14 cellular contexts compared by ENCODE assay signal in genomic region chr13:23956106-23956505, GRCh38. TPM values are rescaled to one million over a fixed set of nuclear protein-coding genes. Genes with fewer than 3 reads are reported as not detected.
A peak's percentile ranks its signal among the peaks of the same experiment; 100 is the strongest.
DNase-seq lines count a peak whose midpoint lies in the region; ATAC-seq and TF ChIP-seq lines count a peak whose summit lies in the region.
"Had no signal": no experiment of that assay in that cellular context is flagged by ENCODE, and none has a peak within 500 bp of the region (broad histone marks: within the 10 kb centered on the region; RNA-seq: fewer than 3 reads in every experiment).

No MANE protein-coding gene starts in this region.

- TF ChIP-seq CTCF in astrocyte of the spinal cord (IDR thresholded peaks at IDR 0.05; ENCODE audit: low read depth, low read length) (no peak), endodermal cell (conservative IDR thresholded peaks at IDR 0.05) (no peak)

- 60 to 77% methylated on average over 2 to 4 of the region's 4 CpGs for WGBS in endodermal cell (ENCODE audit: insufficient coverage in 1 of 2, insufficient read length in 1 of 2), 2 experiments

- H3K4me3 Mint-ChIP-seq in natural killer cell treated with Interleukin-12 subunit alpha and Interleukin-12 subunit beta and Interleukin-15 and Interleukin-18, amount 100 ng/mL, for 72 hours: peak overlapping the region; percentile 21
- H3K4me3 Mint-ChIP-seq in activated T-helper 2 cell treated with anti-CD3 and anti-CD28 coated beads, Interferon-gamma antibody, Interleukin-2, Interleukin-4, amounts not matched to agents 10 μg/mL and 5 μg/mL and 100 μg/mL, durations not matched to agents 14 hours and 24 hours and 36 hours (ENCODE audit: low read depth): no peak overlapping the region
- H3K4me3 Mint-ChIP-seq in endodermal cell: no peak overlapping the region

- H3K4me1 Mint-ChIP-seq in natural killer cell treated with Interleukin-12 subunit alpha and Interleukin-12 subunit beta and Interleukin-15 and Interleukin-18, amount 100 ng/mL, for 72 hours (ENCODE audit: low read depth in 2 of 2): peaks cover 14 to 34% of the 10 kb centered on the region in 2 donors
- peaks cover 24% of the 10 kb centered on the region for H3K4me1 Mint-ChIP-seq in activated T-helper 2 cell treated with anti-CD3 and anti-CD28 coated beads, Interferon-gamma antibody, Interleukin-2, Interleukin-4, amounts not matched to agents 10 μg/mL and 5 μg/mL and 100 μg/mL, durations not matched to agents 14 hours and 24 hours and 36 hours (ENCODE audit: low read depth)
- peaks cover 12% of the 10 kb centered on the region for H3K4me1 Mint-ChIP-seq in endodermal cell

- H3K36me3 ChIP-seq in endodermal cell (ENCODE audit: control insufficient read depth, insufficient read depth, low read length): no peaks in the 10 kb centered on the region
- H3K36me3 ChIP-seq: gastrocnemius medialis had no signal

- in situ Hi-C loops in astrocyte of the spinal cord (cut with HindIII; ENCODE audit: low sequenced_read_pairs): no loop called here

- no peak overlapping the region for H3K27ac ChIP-seq in endodermal cell (ENCODE audit: low read depth, low read length)
- H3K27ac ChIP-seq: gastrocnemius medialis, KMS-11, VCaP had no signal

- no peaks in the 10 kb centered on the region for H3K27me3 ChIP-seq in endodermal cell (ENCODE audit: control insufficient read depth, insufficient read depth, low read length, poor library complexity, severe bottlenecking)
- H3K27me3 ChIP-seq: gastrocnemius medialis had no signal

- no peaks in the 10 kb centered on the region for H3K36me3 Mint-ChIP-seq in natural killer cell treated with Interleukin-12 subunit alpha and Interleukin-12 subunit beta and Interleukin-15 and Interleukin-18, amount 100 ng/mL, for 72 hours
- H3K36me3 Mint-ChIP-seq in activated T-helper 2 cell treated with anti-CD3 and anti-CD28 coated beads, Interferon-gamma antibody, Interleukin-2, Interleukin-4, amounts not matched to agents 10 μg/mL and 5 μg/mL and 100 μg/mL, durations not matched to agents 14 hours and 24 hours and 36 hours (ENCODE audit: low read depth): no peaks in the 10 kb centered on the region
- no peaks in the 10 kb centered on the region for H3K36me3 Mint-ChIP-seq in endodermal cell (ENCODE audit: low read depth)

- intact Hi-C loops in activated T-helper 2 cell treated with anti-CD3 and anti-CD28 coated beads, Interferon-gamma antibody, Interleukin-2, Interleukin-4, amounts not matched to agents 10 μg/mL and 5 μg/mL and 100 μg/mL, durations not matched to agents 14 hours and 24 hours and 36 hours (cut with micrococcal nuclease): no loop called here

- H3K4me1 ChIP-seq in endodermal cell (ENCODE audit: control insufficient read depth, insufficient read depth, low read length): no peaks in the 10 kb centered on the region
- H3K4me1 ChIP-seq: gastrocnemius medialis had no signal

- H3K27me3 Mint-ChIP-seq in natural killer cell treated with Interleukin-12 subunit alpha and Interleukin-12 subunit beta and Interleukin-15 and Interleukin-18, amount 100 ng/mL, for 72 hours: peaks cover 27 to 30% of the 10 kb centered on the region in 2 donors
- peaks cover 8% of the 10 kb centered on the region for H3K27me3 Mint-ChIP-seq in activated T-helper 2 cell treated with anti-CD3 and anti-CD28 coated beads, Interferon-gamma antibody, Interleukin-2, Interleukin-4, amounts not matched to agents 10 μg/mL and 5 μg/mL and 100 μg/mL, durations not matched to agents 14 hours and 24 hours and 36 hours (ENCODE audit: low read depth)
- no peaks in the 10 kb centered on the region for H3K27me3 Mint-ChIP-seq in endodermal cell (ENCODE audit: insufficient read depth)

- H3K9ac ChIP-seq in endodermal cell (ENCODE audit: extremely low read depth, low read length, poor library complexity, severe bottlenecking): no peak overlapping the region
- H3K9ac ChIP-seq: KMS-11 had no signal

- DNase-seq in astrocyte of the spinal cord (ENCODE audit: low read depth, low spot score) (peak; percentile 54), endodermal cell (no peak)
- DNase-seq in natural killer cell treated with Interleukin-12 subunit alpha and Interleukin-12 subunit beta and Interleukin-15 and Interleukin-18, amount 100 ng/mL, for 72 hours (ENCODE audit: low spot score): no peak
- DNase-seq in activated T-helper 2 cell treated with anti-CD3 and anti-CD28 coated beads, Interferon-gamma antibody, Interleukin-2, Interleukin-4, amounts not matched to agents 10 μg/mL and 5 μg/mL and 100 μg/mL, durations not matched to agents 14 hours and 24 hours and 36 hours (ENCODE audit: low spot score): no peak
- DNase-seq: amniotic stem cell, DMS79 treated with DMSO at 0.1 percent for 48 hours, gastrocnemius medialis, mesendoderm, right cardiac atrium had no signal

- no peaks in the 10 kb centered on the region for H3K9me3 ChIP-seq in endodermal cell (ENCODE audit: control insufficient read depth, low read length)
- H3K9me3 ChIP-seq: gastrocnemius medialis had no signal

- no peak overlapping the region for H3K27ac Mint-ChIP-seq in natural killer cell treated with Interleukin-12 subunit alpha and Interleukin-12 subunit beta and Interleukin-15 and Interleukin-18, amount 100 ng/mL, for 72 hours
- H3K27ac Mint-ChIP-seq in activated T-helper 2 cell treated with anti-CD3 and anti-CD28 coated beads, Interferon-gamma antibody, Interleukin-2, Interleukin-4, amounts not matched to agents 10 μg/mL and 5 μg/mL and 100 μg/mL, durations not matched to agents 14 hours and 24 hours and 36 hours: no peak overlapping the region
- no peak overlapping the region for H3K27ac Mint-ChIP-seq in endodermal cell

- H3K4me3 ChIP-seq in astrocyte of the spinal cord (ENCODE audit: low read depth, low read length): no peak overlapping the region
- no peak overlapping the region for H3K4me3 ChIP-seq in endodermal cell (ENCODE audit: low read length)
- H3K4me3 ChIP-seq: gastrocnemius medialis had no signal

- no peaks in the 10 kb centered on the region for H3K9me3 Mint-ChIP-seq in natural killer cell treated with Interleukin-12 subunit alpha and Interleukin-12 subunit beta and Interleukin-15 and Interleukin-18, amount 100 ng/mL, for 72 hours
- H3K9me3 Mint-ChIP-seq in activated T-helper 2 cell treated with anti-CD3 and anti-CD28 coated beads, Interferon-gamma antibody, Interleukin-2, Interleukin-4, amounts not matched to agents 10 μg/mL and 5 μg/mL and 100 μg/mL, durations not matched to agents 14 hours and 24 hours and 36 hours: no peaks in the 10 kb centered on the region
- peaks cover 3% of the 10 kb centered on the region for H3K9me3 Mint-ChIP-seq in endodermal cell

- ATAC-seq in GM19025 (IDR thresholded peaks at IDR 0.05; ENCODE audit: low read depth, unreplicated experiment) (peak; percentile 76), HG03342 (IDR thresholded peaks at IDR 0.05; ENCODE audit: unreplicated experiment) (peak; percentile 71), HG03354 (IDR thresholded peaks at IDR 0.05; ENCODE audit: poor library complexity, severe bottlenecking, unreplicated experiment) (no peak)
- ATAC-seq in natural killer cell treated with Interleukin-12 subunit alpha and Interleukin-12 subunit beta and Interleukin-15 and Interleukin-18, amount 100 ng/mL, for 72 hours: peak; percentile 73 to 86
- ATAC-seq: gastrocnemius medialis, right cardiac atrium had no signal

RNA-seq across cellular contexts. Expression of gene C1QTNF9B, which starts 58.8 kb away (rescaled TPM):
- total RNA-seq in natural killer cell treated with Interleukin-12 subunit alpha and Interleukin-12 subunit beta and Interleukin-15 and Interleukin-18, amount 100 ng/mL, for 72 hours: not detected
- total RNA-seq in activated T-helper 2 cell treated with anti-CD3 and anti-CD28 coated beads, Interferon-gamma antibody, Interleukin-2, Interleukin-4, amounts not matched to agents 10 μg/mL and 5 μg/mL and 100 μg/mL, durations not matched to agents 14 hours and 24 hours and 36 hours: not detected in 2 replicates
- not detected for total RNA-seq in endodermal cell
- polyA plus RNA-seq in endodermal cell (2013, experiment 1 of 2): not detected
- polyA plus RNA-seq in endodermal cell (2013, experiment 2 of 2): not detected
